ENCODE assay signal across 9 cellular contexts in the genomic region with DNA sequence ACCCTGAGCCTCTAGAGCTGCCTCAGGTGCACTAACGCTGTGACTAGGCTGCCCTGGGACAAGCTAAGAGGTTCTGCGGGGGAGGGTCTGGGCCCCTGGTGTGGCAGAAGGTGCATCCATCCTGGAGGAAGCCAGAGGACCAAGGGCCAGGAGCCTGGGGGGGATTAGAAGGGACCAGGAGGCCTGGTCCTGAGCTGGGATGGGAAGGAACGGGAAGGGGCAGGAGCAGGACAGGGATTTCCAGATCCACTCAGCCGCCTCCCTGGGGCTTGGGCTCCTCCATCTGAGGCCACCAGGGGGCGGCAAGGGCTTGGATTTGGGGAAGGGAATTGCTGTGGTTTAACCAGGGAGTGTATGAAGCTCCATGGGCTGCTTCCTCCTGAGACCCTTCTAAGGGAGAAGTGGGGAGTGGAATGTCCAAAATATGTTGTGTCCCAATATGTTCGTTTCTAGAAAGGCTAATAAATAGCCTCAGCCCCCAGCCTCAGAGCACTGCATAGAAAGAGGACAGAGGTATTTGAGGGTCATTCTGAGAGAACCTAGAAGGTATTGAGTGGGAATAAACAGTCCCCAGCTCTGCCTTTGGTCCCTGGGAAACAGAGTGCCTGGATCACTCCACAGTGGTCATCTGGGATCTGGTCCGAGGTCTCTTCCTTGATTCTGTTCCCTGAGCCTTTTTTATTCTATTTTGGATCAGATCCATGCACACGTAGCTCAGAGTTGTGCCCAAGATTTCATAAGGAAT. TPM values are rescaled to one million over a fixed set of nuclear protein-coding genes. Genes with fewer than 3 reads are reported as not detected.
DNase-seq lines count a peak whose midpoint lies in the region; ATAC-seq and TF ChIP-seq lines count a peak whose summit lies in the region.
"Had no signal": no experiment of that assay in that cellular context is flagged by ENCODE, and none has a peak within 500 bp of the region (broad histone marks: within the 10 kb centered on the region; RNA-seq: fewer than 3 reads in every experiment).

No MANE protein-coding gene starts in this region.

- DNase-seq in NCI-H2196 (lab: John Stamatoyannopoulos, UW; ENCODE audit: unreplicated experiment), result peak; percentile 46
- DNase-seq in NCI-H2196 treated with DMSO at 0.1 percent for 48 hours (lab: John Stamatoyannopoulos, UW; ENCODE audit: unreplicated experiment), result no peak
- peak; percentile 44 for DNase-seq in MV-4-11 (lab: John Stamatoyannopoulos, UW)
- DNase-seq in WTC11 (ENCODE audit: low spot score), result peak; percentile 84
- DNase-seq in erythroblast (lab: John Stamatoyannopoulos, UW), result peak; percentile 11 to 40
- DNase-seq in neural crest cell (ENCODE audit: low read depth, low spot score), result peak; percentile 66

- peaks cover 97% of the 10 kb centered on the region for H3K27me3 Mint-ChIP-seq in WTC11 (ENCODE audit: low read depth)
- H3K27me3 Mint-ChIP-seq in neural crest cell (ENCODE audit: low read depth), result peaks cover 73% of the 10 kb centered on the region

- ATAC-seq in WTC11, result peak; percentile 96
- no peak for ATAC-seq in GM18873 (IDR thresholded peaks at IDR 0.05; ENCODE audit: low FRiP score, unreplicated experiment)
- ATAC-seq in HG03439 (IDR thresholded peaks at IDR 0.05; ENCODE audit: unreplicated experiment), result no peak

- peak; percentile 72 for TF ChIP-seq CTCF in WTC11 (IDR thresholded peaks at IDR 0.05)
- TF ChIP-seq CTCF in neural crest cell (conservative IDR thresholded peaks at IDR 0.05), result peak; percentile 78

- CTCF ChIA-PET in WTC11 (lab: Charles Lee), result interaction anchor here (0.6 to 3.0 kb wide), 59 partner anchors 10 to 1520 kb away, joined by 3 to 103 read pairs (median 4); a partner anchor contains a TSS

- no peak overlapping the region for H3K4me3 Mint-ChIP-seq in WTC11
- H3K4me3 Mint-ChIP-seq in neural crest cell, result no peak overlapping the region
- H3K4me3 Mint-ChIP-seq: CD4-positive, alpha-beta memory T cell had no signal

- no peak for TF ChIP-seq POLR2A in erythroblast (IDR thresholded peaks at IDR 0.05; ENCODE audit: low read length)

- H3K9me3 Mint-ChIP-seq in WTC11, result no peaks in the 10 kb centered on the region
- no peaks in the 10 kb centered on the region for H3K9me3 Mint-ChIP-seq in neural crest cell
- H3K9me3 Mint-ChIP-seq: CD4-positive, alpha-beta memory T cell had no signal

- H3K4me1 Mint-ChIP-seq in WTC11 (no peaks in the 10 kb centered on the region), neural crest cell (no peaks in the 10 kb centered on the region)
- H3K4me1 Mint-ChIP-seq: CD4-positive, alpha-beta memory T cell had no signal

- no peaks in the 10 kb centered on the region for H3K36me3 Mint-ChIP-seq in WTC11
- H3K36me3 Mint-ChIP-seq in neural crest cell (ENCODE audit: low read depth), result no peaks in the 10 kb centered on the region
- H3K36me3 Mint-ChIP-seq: CD4-positive, alpha-beta memory T cell had no signal

- H3K27ac Mint-ChIP-seq in WTC11 (no peak overlapping the region), neural crest cell (ENCODE audit: unreplicated experiment) (no peak overlapping the region)
- H3K27ac Mint-ChIP-seq: CD4-positive, alpha-beta memory T cell had no signal

- POLR2A ChIA-PET in WTC11 (lab: Charles Lee), result no interaction called here

TF ChIP-seq in WTC11, 78 proteins besides CTCF, POLR2A, EP300 and RAD21:
- TF ChIP-seq TCF7 (CRISPR knock-in tag; IDR thresholded peaks at IDR 0.05; ENCODE audit: low read depth), result no peak
TF ChIP-seq in WTC11: peak in this region for 0.

RNA-seq across cellular contexts. Expression of a gene that starts 17.4 kb away (rescaled TPM):
- total RNA-seq in WTC11 (2021) (1.4 to 1.7 TPM (median 1.5 TPM) in 3 replicates), neural crest cell (0.21 and 0.52 TPM in 2 replicates)
- total RNA-seq: CD4-positive, alpha-beta memory T cell had no signal

RNA-seq across cellular contexts. Expression of a gene that starts 56.3 kb away (rescaled TPM):
- total RNA-seq in WTC11 (2021) (0.22 to 0.44 TPM (median 0.30 TPM) in 3 replicates), neural crest cell (not detected in 2 replicates)
- total RNA-seq: CD4-positive, alpha-beta memory T cell had no signal
